In genomic region chr1:58576727-58577675, GRCh38 we compare ENCODE assay signal across 9 cellular contexts. TPM values are rescaled to one million over a fixed set of nuclear protein-coding genes. Genes with fewer than 3 reads are reported as not detected.
A peak's percentile ranks its signal among the peaks of the same experiment; 100 is the strongest.
DNase-seq lines count a peak whose midpoint lies in the region; ATAC-seq, FAIRE-seq and TF ChIP-seq lines count a peak whose summit lies in the region.
"Had no signal": no experiment of that assay in that cellular context is flagged by ENCODE, and none has a peak within 500 bp of the region (broad histone marks: within the 10 kb centered on the region; RNA-seq: fewer than 3 reads in every experiment).

Gene TACSTD2, minus strand, starts transcription at chr1:58577252. Its CDS starts 96 bp downstream, at chr1:58577156.

- RAD21 ChIA-PET in GM12878 (lab: Charles Lee; ENCODE audit: unreplicated experiment): no interaction called here

- TF ChIP-seq POLR2A in GM12878 (IDR thresholded peaks at IDR 0.05; ENCODE audit: low read depth, low read length) (no peak), spleen (IDR thresholded peaks at IDR 0.05) (no peak)

- 0 out of 2 replicates have a peak within 1 kb of the TSS, but pooled peaks have one; percentile 18 for H3K9ac ChIP-seq in GM12878 (ENCODE audit: control insufficient read depth, insufficient read depth, low read length)

- H4K20me1 ChIP-seq in GM12878 (ENCODE audit: control insufficient read depth, insufficient read depth): no peaks in the 10 kb centered on the region

- H3K79me2 ChIP-seq in GM12878 (ENCODE audit: control insufficient read depth, insufficient read depth, low read length): no peaks in the 10 kb centered on the region

- peaks cover 7% of the 10 kb centered on the region; the same call in 1 of the 3 replicates for H3K9me3 ChIP-seq in GM12878 (replicated peaks; ENCODE audit: control insufficient read depth, insufficient read depth, low read length)
- no peaks in the 10 kb centered on the region for H3K9me3 ChIP-seq in spleen

- ATAC-seq in GM12878: no peak

- no peak for TF ChIP-seq RAD21 in GM12878 (IDR thresholded peaks at IDR 0.05; ENCODE audit: insufficient read depth, low read depth, low read length)

- H3K4me3 ChIP-seq in GM12878 (peak within 1 kb of the TSS; percentile 45; the same call in 1 of the 2 replicates), spleen (peak within 1 kb of the TSS; percentile 21 to 67 (median 42))

- no peak for TF ChIP-seq EP300 in GM12878 (IDR thresholded peaks at IDR 0.05; ENCODE audit: borderline replicate concordance in 1 of 2, control insufficient read depth in 1 of 2, low read depth in 2 of 2, low read length in 2 of 2)

- peaks cover 43% of the 10 kb centered on the region for H3K4me1 ChIP-seq in GM12878 (ENCODE audit: control insufficient read depth, insufficient read depth, low read length)
- peaks cover 9 to 46% (median 26%) of the 10 kb centered on the region in 6 donors for H3K4me1 ChIP-seq in spleen

- CTCF ChIA-PET in GM12878 (lab: Yijun Ruan, JAX): no interaction called here

- peak within 1 kb of the TSS; percentile 83 for H3K4me2 ChIP-seq in GM12878 (ENCODE audit: control insufficient read depth, insufficient read depth)

- peak within 1 kb of the TSS; percentile 9 for H2AFZ ChIP-seq in GM12878 (ENCODE audit: control insufficient read depth, low read depth, low read length)

- H3K36me3 ChIP-seq in GM12878 (ENCODE audit: control insufficient read depth in 2 of 2, insufficient read depth in 2 of 2, low read length in 1 of 2): no peaks in the 10 kb centered on the region
- H3K36me3 ChIP-seq in spleen: no peaks in the 10 kb centered on the region

- peak within 1 kb of the TSS; percentile 69 for H3K27ac ChIP-seq in GM12878 (ENCODE audit: control insufficient read depth, insufficient read depth)
- peak within 1 kb of the TSS in 4 of 8 donors; percentile 23 to 70 (median 56) for H3K27ac ChIP-seq in spleen

- SMC1A ChIA-PET in GM12878 (lab: Charles Lee; ENCODE audit: uncharacterized antibody, unreplicated experiment): no interaction called here

- TF ChIP-seq CTCF in GM12878 (IDR thresholded peaks at IDR 0.05 in 2 of 3, conservative IDR thresholded peaks at IDR 0.05 in 1 of 3; ENCODE audit: control insufficient read depth in 2 of 3, extremely low read depth in 1 of 3, insufficient read depth in 1 of 3, low read depth in 3 of 3, low read length in 3 of 3) (no peak), spleen (IDR thresholded peaks at IDR 0.05 in 8 of 11, conservative IDR thresholded peaks at IDR 0.05 in 3 of 11) (no peak)

- WGBS in GM12878 (ENCODE audit: insufficient coverage, insufficient replicate concordance, low lambda C conversion rate, missing lambda C conversion rate): 60% methylated on average over 72 of the region's 107 CpGs
- WGBS in spleen, 5 donors: 12 to 40% (median 19%) methylated on average over 30 to 107 of the region's 107 CpGs

- no peak for FAIRE-seq in GM12878 (lab: Jason Lieb, UNC)

- intact Hi-C loops in GM12878 (cut with micrococcal nuclease; ENCODE audit: unreplicated experiment): no loop called here
- intact Hi-C loops in spleen (cut with DNase I; ENCODE audit: low total_unique reads): no loop called here

- no peaks in the 10 kb centered on the region for H3K27me3 ChIP-seq in GM12878 (replicated peaks in 1 of 2; ENCODE audit: control insufficient read depth in 2 of 2, insufficient read depth in 2 of 2, low read length in 1 of 2)
- peaks cover 0 to 86% (median 42%) of the 10 kb centered on the region in 7 donors for H3K27me3 ChIP-seq in spleen (replicated peaks in 1 of 7)

- in situ Hi-C loops in GM12878 (cut with MboI): no loop called here

- POLR2A ChIA-PET in GM12878 (lab: Charles Lee): no interaction called here

- BruUV-seq in GM12878 (replicated peaks; lab: Mats Ljungman, UMichigan): no TSS peak

- peak; percentile 82 for DNase-seq in HT-29 (ENCODE audit: low spot score)
- DNase-seq in GM12878 (ENCODE audit: low read depth, low spot score): no peak
- peak; percentile 74 for DNase-seq in iPS-NIHi7 (ENCODE audit: extremely low spot score)
- peak; percentile 86 for DNase-seq in spleen
- no peak for DNase-seq in NCI-H1105 treated with DMSO at 0.1 percent for 48 hours (lab: John Stamatoyannopoulos, UW)
- DNase-seq in NCI-H1694 (lab: John Stamatoyannopoulos, UW): no peak
- no peak for DNase-seq in activated CD4-positive, CD25-positive, alpha-beta regulatory T cell (lab: John Stamatoyannopoulos, UW)
- DNase-seq in DMS114 treated with DMSO at 0.1 percent for 48 hours (lab: John Stamatoyannopoulos, UW; ENCODE audit: unreplicated experiment): no peak

TF ChIP-seq in GM12878, 131 proteins besides CTCF, POLR2A, EP300 and RAD21:
- no peak for TF ChIP-seq FOXM1 (IDR thresholded peaks at IDR 0.05; ENCODE audit: low read depth, low read length)
- TF ChIP-seq ZBTB33 (IDR thresholded peaks at IDR 0.05): peak; percentile 62; the same call in 1 of the 2 replicates
- no peak for TF ChIP-seq SPI1 (IDR thresholded peaks at IDR 0.05; ENCODE audit: borderline replicate concordance, insufficient read depth, low read depth, low read length)
- 0 out of 2 replicates have a peak, but pooled peaks have one; percentile 25 for TF ChIP-seq MLLT1 (IDR thresholded peaks at IDR 0.05)
- TF ChIP-seq NRF1 (conservative IDR thresholded peaks at IDR 0.05; ENCODE audit: low read depth, low read length): no peak
- TF ChIP-seq EED (IDR thresholded peaks at IDR 0.05; ENCODE audit: low read depth): 0 out of 2 replicates have a peak, but pooled peaks have one; percentile 45
- no peak for TF ChIP-seq JUND (IDR thresholded peaks at IDR 0.05; ENCODE audit: low read depth, low read length)
- no peak for TF ChIP-seq TBL1XR1 (IDR thresholded peaks at IDR 0.05; ENCODE audit: low read depth, low read length)
- no peak for TF ChIP-seq RELB (IDR thresholded peaks at IDR 0.05; ENCODE audit: low read depth)
- TF ChIP-seq SREBF2 (IDR thresholded peaks at IDR 0.05; ENCODE audit: low read length): no peak

RNA-seq across cellular contexts. Expression of gene TACSTD2, which starts in this region (rescaled TPM):
- 26.6 and 28.7 TPM in 2 replicates for total RNA-seq in HT-29 (2014; rRNA removed; shearing (Covaris generic))
- 1.8 and 3.0 TPM in 2 replicates for total RNA-seq in GM12878 (2013; cell fraction: nucleolus; rRNA removed)
- total RNA-seq in GM12878 (2014; rRNA removed) (4.1 and 4.3 TPM in 2 replicates), GM12878 (2014; rRNA removed; fragmentation: Illumina TruSeq; extraction: Trizol) (2.7 and 3.2 TPM in 2 replicates), GM12878 (2021) (5.1 and 6.7 TPM in 2 replicates), spleen (1 to 10 TPM in 3 of 7 donors, under 1 TPM in 3, not detected in 1; 0.35 to 1.7 (median 0.80) TPM)
- 0.93 TPM for polyA plus RNA-seq in GM12878 (2011; ENCODE audit: low read depth)
- polyA plus RNA-seq in GM12878 (2011; rRNA removed) (0.32 and 0.65 TPM in 2 replicates), GM12878 (2014; fragmentation: Illumina TruSeq; extraction: Trizol) (3.0 and 4.4 TPM in 2 replicates), GM12878 (2014; fragmentation: Nextera tagmentation; extraction: Ambion mirVana) (1 to 10 TPM in 1 of 2 experiments, under 1 TPM in 1; 0.56 to 2.0 TPM), GM12878 (2014; rRNA removed) (6.7 and 7.1 TPM in 2 replicates), GM12878 (2016; fragmentation: Nextera tagmentation; extraction: Ambion mirVana) (1 to 10 TPM; 7.5 to 9.4 TPM), spleen (1 to 10 TPM in 1 of 3 donors, under 1 TPM in 2; 0.50 to 1.0 (median 0.61) TPM)
- 0.18 and 0.57 TPM in 2 replicates for polyA plus RNA-seq in GM12878 (2011; cell fraction: cytosol; rRNA removed)
- 1.6 and 3.2 TPM in 2 replicates for polyA plus RNA-seq in GM12878 (2011; cell fraction: nucleus; rRNA removed)
- 1.4 and 1.7 TPM in 2 replicates for polyA plus RNA-seq in GM12878 (2012)
- 0.05 TPM in 1 of 2 replicates, not detected in the other for polyA minus RNA-seq in GM12878 (2011; rRNA and poly(A)+ RNA removed)
- polyA minus RNA-seq in GM12878 (2011; cell fraction: cytosol; rRNA and poly(A)+ RNA removed): 0.42 TPM in 1 of 2 replicates, not detected in the other
- 0.24 and 0.77 TPM in 2 replicates for polyA minus RNA-seq in GM12878 (2011; cell fraction: nucleus; rRNA and poly(A)+ RNA removed)
- total RNA-seq: LHCN-M2 had no signal

Comparison
In these comparisons a context has a peak if more than half of its experiments do, and no peak if none do; other contexts are left out.
1. DNase-seq: peak in HT-29 (single experiment), iPS-NIHi7 (single experiment) and spleen (single experiment); none in GM12878 (single experiment), NCI-H1105 treated with DMSO at 0.1 percent for 48 hours (single experiment), NCI-H1694 (single experiment), activated CD4-positive, CD25-positive, alpha-beta regulatory T cell (0 of 4) and DMS114 treated with DMSO at 0.1 percent for 48 hours (single experiment).